18 cellular contexts compared by ENCODE assay signal in genomic region chr3:10154335-10155122, GRCh38. TPM values are rescaled to one million over a fixed set of nuclear protein-coding genes. Genes with fewer than 3 reads are reported as not detected.
DNase-seq lines count a peak whose midpoint lies in the region; ATAC-seq and TF ChIP-seq lines count a peak whose summit lies in the region.
"Had no signal": no experiment of that assay in that cellular context is flagged by ENCODE, and none has a peak within 500 bp of the region (broad histone marks: within the 10 kb centered on the region; RNA-seq: fewer than 3 reads in every experiment).

No MANE protein-coding gene starts in this region.

- in situ Hi-C loops in Panc1 (cut with HindIII; ENCODE audit: low pct_unique_long_range_greater_than_20kb, low sequenced_read_pairs): no loop called here

- no peak for TF ChIP-seq EP300 in SK-N-SH (IDR thresholded peaks at IDR 0.05; ENCODE audit: borderline replicate concordance in 1 of 2, low read depth in 1 of 2, low read length in 1 of 2)
- TF ChIP-seq EP300 in sigmoid colon (IDR thresholded peaks at IDR 0.05): no peak

- no peak overlapping the region for H3K4me3 Mint-ChIP-seq in CD4-positive, alpha-beta T cell
- H3K4me3 Mint-ChIP-seq in memory B cell: no peak overlapping the region
- no peak overlapping the region for H3K4me3 Mint-ChIP-seq in effector memory CD8-positive, alpha-beta T cell

- no peaks in the 10 kb centered on the region for H3K27me3 Mint-ChIP-seq in CD4-positive, alpha-beta T cell
- no peaks in the 10 kb centered on the region for H3K27me3 Mint-ChIP-seq in memory B cell
- no peaks in the 10 kb centered on the region for H3K27me3 Mint-ChIP-seq in effector memory CD8-positive, alpha-beta T cell

- peak overlapping the region; percentile 17 for H3K27ac Mint-ChIP-seq in CD4-positive, alpha-beta T cell
- H3K27ac Mint-ChIP-seq in memory B cell: peak overlapping the region; percentile 50
- H3K27ac Mint-ChIP-seq in effector memory CD8-positive, alpha-beta T cell: no peak overlapping the region

- no peaks in the 10 kb centered on the region for H3K9me2 ChIP-seq in SK-N-SH

- no peak overlapping the region for H2AFZ ChIP-seq in SK-N-SH (ENCODE audit: low read depth)

- no peaks in the 10 kb centered on the region for H3K9me3 ChIP-seq in SK-N-SH
- no peaks in the 10 kb centered on the region for H3K9me3 ChIP-seq in CD4-positive, alpha-beta T cell (ENCODE audit: control insufficient read depth, low read length)
- H3K9me3 ChIP-seq in Panc1 (ENCODE audit: control insufficient read depth, insufficient read depth, low read depth, low read length): no peaks in the 10 kb centered on the region
- H3K9me3 ChIP-seq in sigmoid colon: no peaks in the 10 kb centered on the region
- H3K9me3 ChIP-seq: BLaER1 had no signal

- H3K4me2 ChIP-seq in SK-N-SH: no peak overlapping the region
- H3K4me2 ChIP-seq: BLaER1 had no signal

- no peak overlapping the region for H3K9ac ChIP-seq in SK-N-SH
- H3K9ac ChIP-seq: BLaER1 had no signal

- no peak for DNase-seq in SK-N-SH
- DNase-seq in CD4-positive, alpha-beta T cell: no peak
- no peak for DNase-seq in Panc1 (ENCODE audit: low read depth, low spot score)
- DNase-seq in memory B cell (ENCODE audit: low spot score in 2 of 2): no peak
- no peak for DNase-seq in sigmoid colon
- DNase-seq in effector memory CD8-positive, alpha-beta T cell: no peak
- DNase-seq in activated CD8-positive, alpha-beta memory T cell treated with anti-CD3 and anti-CD28 coated beads for 24 hours: no peak
- DNase-seq: EL, H7, NCI-H1048, NCI-H1694, NCI-H2107, NCI-H226, NCI-H526 treated with DMSO at 0.1 percent for 48 hours, PC-3 had no signal

- intact Hi-C loops in CD4-positive, alpha-beta T cell (cut with DNase I, micrococcal nuclease): no loop called here
- intact Hi-C loops in Panc1 (cut with micrococcal nuclease; ENCODE audit: unreplicated experiment) (no loop called here), sigmoid colon (cut with DNase I) (no loop called here)

- peaks cover 6% of the 10 kb centered on the region for H3K4me1 Mint-ChIP-seq in CD4-positive, alpha-beta T cell (ENCODE audit: low read depth)
- peaks cover 2% of the 10 kb centered on the region for H3K4me1 Mint-ChIP-seq in memory B cell
- H3K4me1 Mint-ChIP-seq in effector memory CD8-positive, alpha-beta T cell (ENCODE audit: low read depth in 2 of 2): peaks cover 0 to 3% of the 10 kb centered on the region in 2 donors

- POLR2A ChIA-PET in SK-N-SH (lab: Yijun Ruan, JAX): no interaction called here
- POLR2A ChIA-PET in CD4-positive, alpha-beta T cell (lab: Charles Lee): interaction anchor here (0.6 to 1.2 kb wide), 3 partner anchors 9 to 58 kb away, joined by 3 to 4 read pairs (median 3); partner anchors contain the start of gene VHL
- POLR2A ChIA-PET in Panc1 (lab: Charles Lee): no interaction called here

- H3K36me3 Mint-ChIP-seq in CD4-positive, alpha-beta T cell (ENCODE audit: low read depth): peaks cover 49% of the 10 kb centered on the region
- peaks cover 16% of the 10 kb centered on the region for H3K36me3 Mint-ChIP-seq in memory B cell
- H3K36me3 Mint-ChIP-seq in effector memory CD8-positive, alpha-beta T cell (ENCODE audit: insufficient read depth): peaks cover 62% of the 10 kb centered on the region

- peaks cover 14% of the 10 kb centered on the region for H3F3A ChIP-seq in SK-N-SH (replicated peaks; ENCODE audit: insufficient read depth)

- ATAC-seq in SK-N-SH treated with all-trans-retinoic acid at 6 μM for 48 hours (peak; percentile 20; the same call in 2 of the 3 replicates), Panc1 (0 out of 2 replicates have a peak, but pooled peaks have one; percentile 48), memory B cell (ENCODE audit: low read depth) (no peak)
- ATAC-seq in CD4-positive, alpha-beta T cell (ENCODE audit: poor library complexity): no peak
- no peak for ATAC-seq in effector memory CD8-positive, alpha-beta T cell (replicated peaks)
- ATAC-seq: PC-3 had no signal

- H3K4me1 ChIP-seq in SK-N-SH (ENCODE audit: control insufficient read depth in 1 of 2, insufficient read depth in 2 of 2, low read depth in 1 of 2, low read length in 1 of 2): no peaks in the 10 kb centered on the region; a peak in 1 of 4 replicates
- H3K4me1 ChIP-seq in Panc1 (ENCODE audit: control insufficient read depth, insufficient read depth, low read length): no peaks in the 10 kb centered on the region
- H3K4me1 ChIP-seq in sigmoid colon: no peaks in the 10 kb centered on the region
- H3K4me1 ChIP-seq: BLaER1 had no signal

- peaks cover 15% of the 10 kb centered on the region; the same call in 1 of the 2 replicates for H3K79me2 ChIP-seq in SK-N-SH (ENCODE audit: insufficient read depth)

- H3K9me3 Mint-ChIP-seq in CD4-positive, alpha-beta T cell: no peaks in the 10 kb centered on the region
- no peaks in the 10 kb centered on the region for H3K9me3 Mint-ChIP-seq in memory B cell
- no peaks in the 10 kb centered on the region for H3K9me3 Mint-ChIP-seq in effector memory CD8-positive, alpha-beta T cell

- WGBS in SK-N-SH (ENCODE audit: low lambda C conversion rate): 96% methylated on average over 14 of the region's 14 CpGs
- 88 to 91% methylated on average over 14 of the region's 14 CpGs for WGBS in sigmoid colon, 2 donors

- no peak for TF ChIP-seq CTCF in SK-N-SH (IDR thresholded peaks at IDR 0.05)
- TF ChIP-seq CTCF in CD4-positive, alpha-beta T cell (IDR thresholded peaks at IDR 0.05): no peak
- no peak for TF ChIP-seq CTCF in Panc1 (IDR thresholded peaks at IDR 0.05)
- TF ChIP-seq CTCF in sigmoid colon (IDR thresholded peaks at IDR 0.05): no peak

- no TSS peak for BruUV-seq in Panc1 (replicated peaks; lab: Mats Ljungman, UMichigan)

- H3K36me3 ChIP-seq in SK-N-SH (replicated peaks in 1 of 2; ENCODE audit: control insufficient read depth in 1 of 2, insufficient read depth in 2 of 2, low read length in 1 of 2): peaks cover 16 to 32% of the 10 kb centered on the region in 2 experiments
- peaks cover 8% of the 10 kb centered on the region for H3K36me3 ChIP-seq in Panc1 (ENCODE audit: control insufficient read depth, insufficient read depth, low read length)
- H3K36me3 ChIP-seq in sigmoid colon: peaks cover 14 to 50% (median 20%) of the 10 kb centered on the region in 4 donors

- no peak overlapping the region for H3K27ac ChIP-seq in SK-N-SH (ENCODE audit: low read depth in 2 of 2, low read length in 1 of 2)
- H3K27ac ChIP-seq in CD4-positive, alpha-beta T cell (ENCODE audit: low read depth, low read length): no peak overlapping the region
- H3K27ac ChIP-seq in Panc1 (ENCODE audit: low read length): no peak overlapping the region
- no peak overlapping the region for H3K27ac ChIP-seq in sigmoid colon
- H3K27ac ChIP-seq: 22Rv1, BLaER1 had no signal

- CTCF ChIA-PET in SK-N-SH (lab: Yijun Ruan, JAX) (no interaction called here), Panc1 (lab: Charles Lee) (no interaction called here)
- CTCF ChIA-PET in CD4-positive, alpha-beta T cell (lab: Charles Lee): interaction anchor here (0.8 kb wide), 1 partner anchor 127 kb away, joined by 3 read pairs; no protein-coding TSS in a partner anchor

- H4K20me1 ChIP-seq in SK-N-SH (ENCODE audit: insufficient read depth): no peaks in the 10 kb centered on the region

- no peaks in the 10 kb centered on the region for H3K27me3 ChIP-seq in SK-N-SH (ENCODE audit: insufficient read depth)
- no peaks in the 10 kb centered on the region for H3K27me3 ChIP-seq in CD4-positive, alpha-beta T cell (ENCODE audit: control insufficient read depth, insufficient read depth, low read length)
- no peaks in the 10 kb centered on the region for H3K27me3 ChIP-seq in Panc1 (ENCODE audit: control insufficient read depth, insufficient read depth, low read length)
- no peaks in the 10 kb centered on the region for H3K27me3 ChIP-seq in sigmoid colon
- H3K27me3 ChIP-seq: BLaER1 had no signal

- H3K4me3 ChIP-seq in SK-N-SH (ENCODE audit: low read depth in 2 of 2, low read length in 1 of 2): no peak overlapping the region
- H3K4me3 ChIP-seq in Panc1 (ENCODE audit: low read depth in 2 of 2, low read length in 2 of 2): no peak overlapping the region
- H3K4me3 ChIP-seq in sigmoid colon: no peak overlapping the region
- H3K4me3 ChIP-seq: BLaER1 had no signal

- no peak for TF ChIP-seq RAD21 in SK-N-SH (IDR thresholded peaks at IDR 0.05; ENCODE audit: low read length)

- no peak for TF ChIP-seq POLR2A in sigmoid colon (IDR thresholded peaks at IDR 0.05)

RNA-seq across cellular contexts. Expression of gene IRAK2, which starts 10.2 kb away (rescaled TPM):
- polyA plus RNA-seq in SK-N-SH (2012; rRNA removed) (7.7 and 8.6 TPM in 2 replicates), sigmoid colon (1 to 10 TPM; 1.2 to 2.8 (median 2.8) TPM)
- 5.4 and 6.5 TPM in 2 replicates for polyA plus RNA-seq in SK-N-SH (2012; cell fraction: cytosol; rRNA removed)
- polyA plus RNA-seq in SK-N-SH (2012; cell fraction: nucleus; rRNA removed): 6.6 and 7.6 TPM in 2 replicates
- 1 to 10 TPM; 1.4 to 1.6 TPM for total RNA-seq in CD4-positive, alpha-beta T cell
- total RNA-seq in Panc1 (2021; ENCODE audit: unreplicated experiment) (25.1 TPM), sigmoid colon (1 to 10 TPM; 1.1 to 6.1 (median 3.7) TPM)
- 15.8 TPM for polyA plus RNA-seq in Panc1 (2012; ENCODE audit: insufficient read length)

RNA-seq across cellular contexts. Expression of gene VHL, which starts 13.0 kb away (rescaled TPM):
- polyA plus RNA-seq in SK-N-SH (2012; rRNA removed): 9.2 and 10.2 TPM in 2 replicates
- polyA plus RNA-seq in SK-N-SH (2012; cell fraction: cytosol; rRNA removed): 14.2 TPM in 2 replicates
- polyA plus RNA-seq in SK-N-SH (2012; cell fraction: nucleus; rRNA removed): 14.5 and 15.6 TPM in 2 replicates
- total RNA-seq in CD4-positive, alpha-beta T cell: 10 to 100 TPM; 54.4 to 58.2 TPM
- 47.1 TPM for total RNA-seq in Panc1 (2021; ENCODE audit: unreplicated experiment)
- polyA plus RNA-seq in Panc1 (2012; ENCODE audit: insufficient read length): 28.1 TPM
- 10 to 100 TPM; 20.1 to 29.9 (median 25.8) TPM for total RNA-seq in sigmoid colon
- polyA plus RNA-seq in sigmoid colon: 10 to 100 TPM; 20.4 to 35.4 (median 28.9) TPM

RNA-seq across cellular contexts. Expression of gene BRK1, which starts 39.1 kb away (rescaled TPM):
- polyA plus RNA-seq in SK-N-SH (2012; rRNA removed) (211 and 283 TPM in 2 replicates), sigmoid colon (100 to 1,000 TPM; 179 to 260 (median 191) TPM)
- polyA plus RNA-seq in SK-N-SH (2012; cell fraction: cytosol; rRNA removed): 280 and 306 TPM in 2 replicates
- polyA plus RNA-seq in SK-N-SH (2012; cell fraction: nucleus; rRNA removed): 28.1 and 50.2 TPM in 2 replicates
- total RNA-seq in CD4-positive, alpha-beta T cell: 10 to 100 TPM; 33.1 to 33.8 TPM
- total RNA-seq in Panc1 (2021; ENCODE audit: unreplicated experiment) (81.9 TPM), sigmoid colon (100 to 1,000 TPM; 111 to 239 (median 152) TPM)
- polyA plus RNA-seq in Panc1 (2012; ENCODE audit: insufficient read length): 95.4 TPM

RNA-seq across cellular contexts. Expression of gene FANCD2OS, which starts 46.5 kb away (rescaled TPM):
- polyA plus RNA-seq in SK-N-SH (2012; rRNA removed) (not detected in 2 replicates), sigmoid colon (not detected)
- polyA plus RNA-seq in SK-N-SH (2012; cell fraction: cytosol; rRNA removed): not detected in 2 replicates
- polyA plus RNA-seq in SK-N-SH (2012; cell fraction: nucleus; rRNA removed): not detected in 2 replicates
- not detected for total RNA-seq in CD4-positive, alpha-beta T cell
- total RNA-seq in Panc1 (2021; ENCODE audit: unreplicated experiment) (not detected), sigmoid colon (not detected)
- not detected for polyA plus RNA-seq in Panc1 (2012; ENCODE audit: insufficient read length)
- total RNA-seq: H7, PC-3 had no signal

Comparison
In these comparisons a context has a peak if more than half of its experiments do, and no peak if none do; other contexts are left out.
1. ATAC-seq: peak in SK-N-SH treated with all-trans-retinoic acid at 6 μM for 48 hours (single experiment) and Panc1 (single experiment); none in CD4-positive, alpha-beta T cell (single experiment), memory B cell (single experiment) and effector memory CD8-positive, alpha-beta T cell (single experiment).
2. H3K27ac Mint-ChIP-seq: peak in CD4-positive, alpha-beta T cell (single experiment) and memory B cell (single experiment); none in effector memory CD8-positive, alpha-beta T cell (0 of 2).